Comparison of ENCODE assay signal across 1 cellular context in genomic region chr15:22806664-22807063, GRCh38.
TF ChIP-seq lines count a peak whose summit lies in the region.

No MANE protein-coding gene starts in this region.

TF ChIP-seq in endothelial cell of umbilical vein, 7 proteins besides CTCF, POLR2A, EP300 and RAD21:
- no peak for TF ChIP-seq POLR2AphosphoS5 (IDR thresholded peaks at IDR 0.05; ENCODE audit: insufficient read depth, low read depth, low read length)
- TF ChIP-seq GATA2 (IDR thresholded peaks at IDR 0.05; ENCODE audit: insufficient read depth, insufficient read length, low read depth, low read length): no peak
- TF ChIP-seq EZH2 (IDR thresholded peaks at IDR 0.05; ENCODE audit: borderline replicate concordance, low read depth, low read length, severe bottlenecking): no peak
- no peak for TF ChIP-seq MAX (IDR thresholded peaks at IDR 0.05; ENCODE audit: insufficient read depth, insufficient read length)
- no peak for TF ChIP-seq FOS (IDR thresholded peaks at IDR 0.05; ENCODE audit: borderline replicate concordance, insufficient read depth, low read length)
- no peak for TF ChIP-seq JUN (IDR thresholded peaks at IDR 0.05; ENCODE audit: borderline replicate concordance, insufficient read depth, insufficient read length, low read depth)
- no peak for TF ChIP-seq MYC (IDR thresholded peaks at IDR 0.05; ENCODE audit: low read depth, low read length)
TF ChIP-seq in endothelial cell of umbilical vein: peak in this region for 0.
